In genomic region chr14:60648934-60649814, GRCh38 we compare ENCODE assay signal across 8 cellular contexts. TPM values are rescaled to one million over a fixed set of nuclear protein-coding genes. Genes with fewer than 3 reads are reported as not detected.
DNase-seq lines count a peak whose midpoint lies in the region; ATAC-seq and TF ChIP-seq lines count a peak whose summit lies in the region.

Gene SIX1, minus strand, starts transcription at chr14:60649477. Its CDS starts 288 bp downstream, at chr14:60649189.

- H3K9me3 ChIP-seq in BE2C (no peaks in the 10 kb centered on the region), NT2/D1 (ENCODE audit: insufficient read depth, low read length) (no peaks in the 10 kb centered on the region), skeletal muscle satellite cell (replicated peaks; ENCODE audit: low read length) (no peaks in the 10 kb centered on the region)

- H3K9me3 Mint-ChIP-seq in MCF 10A (ENCODE audit: unreplicated experiment): no peaks in the 10 kb centered on the region

- peak within 1 kb of the TSS; percentile 95 for H3K4me2 ChIP-seq in skeletal muscle satellite cell (ENCODE audit: low read length)

- CTCF ChIA-PET in MCF 10A (lab: Yijun Ruan, JAX): interaction anchor here (0.6 to 0.7 kb wide), 4 partner anchors 14 to 584 kb away, joined by 3 to 4 read pairs (median 3); no protein-coding TSS in a partner anchor

- BruUV-seq in MCF 10A (replicated peaks; lab: Mats Ljungman, UMichigan): TSS peak; percentile 40

- no peak within 1 kb of the TSS for H3K27ac Mint-ChIP-seq in MCF 10A (ENCODE audit: low read depth, unreplicated experiment)

- TF ChIP-seq CTCF in BE2C (IDR thresholded peaks at IDR 0.05; ENCODE audit: low read depth, low read length): no peak
- TF ChIP-seq CTCF in MCF 10A (IDR thresholded peaks at IDR 0.05; ENCODE audit: unreplicated experiment): no peak

- H3K4me3 Mint-ChIP-seq in MCF 10A (ENCODE audit: unreplicated experiment): peak within 1 kb of the TSS; percentile 75

- ATAC-seq in GM19035 (IDR thresholded peaks at IDR 0.05; ENCODE audit: unreplicated experiment): peak; percentile 58

- H3K27me3 ChIP-seq in BE2C: peaks cover 100% of the 10 kb centered on the region
- peaks cover 99% of the 10 kb centered on the region for H3K27me3 ChIP-seq in NT2/D1 (ENCODE audit: insufficient read depth, insufficient read length)
- no peaks in the 10 kb centered on the region for H3K27me3 ChIP-seq in skeletal muscle satellite cell (ENCODE audit: control insufficient read depth, insufficient read depth, low read length)

- H3K27me3 Mint-ChIP-seq in MCF 10A (ENCODE audit: insufficient read depth, unreplicated experiment): peaks cover 11% of the 10 kb centered on the region

- POLR2A ChIA-PET in MCF 10A (lab: Yijun Ruan, JAX): interaction anchor here (0.7 to 0.8 kb wide), 2 partner anchors 207 to 293 kb away, joined by 3 read pairs; no protein-coding TSS in a partner anchor

- H3K4me1 ChIP-seq in BE2C (no peaks in the 10 kb centered on the region; the same call in 1 of the 2 replicates), NT2/D1 (ENCODE audit: insufficient read depth, insufficient read length) (peaks cover 10% of the 10 kb centered on the region), skeletal muscle satellite cell (ENCODE audit: control insufficient read depth, insufficient read depth, low read length) (peaks cover 38% of the 10 kb centered on the region)

- intact Hi-C loops in MCF 10A (cut with micrococcal nuclease): no loop called here

- peak; percentile 84 for DNase-seq in BE2C
- peak; percentile 96 for DNase-seq in HuH-7.5 (ENCODE audit: low spot score)
- peak; percentile 79 for DNase-seq in NT2/D1 (ENCODE audit: low read depth, low spot score)
- peak; percentile 83 for DNase-seq in MCF 10A (ENCODE audit: unreplicated experiment)
- peak; percentile 90 for DNase-seq in iPS-NIHi7 (ENCODE audit: extremely low spot score)
- no peak for DNase-seq in RPMI8226

- H3K36me3 ChIP-seq in BE2C: no peaks in the 10 kb centered on the region
- no peaks in the 10 kb centered on the region for H3K36me3 ChIP-seq in NT2/D1 (ENCODE audit: insufficient read depth, insufficient read length, low read length)
- H3K36me3 ChIP-seq in skeletal muscle satellite cell (ENCODE audit: insufficient read depth, low read length): peaks cover 43% of the 10 kb centered on the region

- peak within 1 kb of the TSS; percentile 56 for H3K9ac ChIP-seq in NT2/D1 (ENCODE audit: insufficient read length, low read depth)
- H3K9ac ChIP-seq in skeletal muscle satellite cell (ENCODE audit: low read depth, low read length): peak within 1 kb of the TSS; percentile 90

- H3K36me3 Mint-ChIP-seq in MCF 10A (ENCODE audit: insufficient read depth, unreplicated experiment): no peaks in the 10 kb centered on the region

- no peaks in the 10 kb centered on the region for H3K4me1 Mint-ChIP-seq in MCF 10A (ENCODE audit: insufficient read depth, unreplicated experiment)

- peak within 1 kb of the TSS; percentile 61 for H3K4me3 ChIP-seq in BE2C (ENCODE audit: low read depth, low read length)
- H3K4me3 ChIP-seq in NT2/D1 (ENCODE audit: insufficient read length, low read depth): peak within 1 kb of the TSS; percentile 40
- H3K4me3 ChIP-seq in skeletal muscle satellite cell (ENCODE audit: low read length): peak within 1 kb of the TSS; percentile 94

RNA-seq across cellular contexts. Expression of gene SIX1, which starts in this region (rescaled TPM):
- polyA plus RNA-seq in BE2C (2012; ENCODE audit: insufficient read depth, insufficient read length, low read depth): not detected
- total RNA-seq in MCF 10A (2022): 0.29 and 0.33 TPM in 2 replicates
- total RNA-seq in skeletal muscle satellite cell (2012; rRNA removed): 8.1 and 15.9 TPM in 2 replicates

Comparison
In these comparisons a context has a peak if more than half of its experiments do, and no peak if none do; other contexts are left out.
1. Peak in DNase-seq in MCF 10A; RNA of the gene not detected or under 1 TPM.
2. H3K4me3 ChIP-seq: peak in every context shown above with its lines; median percentile 94 in skeletal muscle satellite cell; 61 in BE2C; 40 in NT2/D1.